Comparison of ENCODE assay signal across 8 cellular contexts in the genomic region with DNA sequence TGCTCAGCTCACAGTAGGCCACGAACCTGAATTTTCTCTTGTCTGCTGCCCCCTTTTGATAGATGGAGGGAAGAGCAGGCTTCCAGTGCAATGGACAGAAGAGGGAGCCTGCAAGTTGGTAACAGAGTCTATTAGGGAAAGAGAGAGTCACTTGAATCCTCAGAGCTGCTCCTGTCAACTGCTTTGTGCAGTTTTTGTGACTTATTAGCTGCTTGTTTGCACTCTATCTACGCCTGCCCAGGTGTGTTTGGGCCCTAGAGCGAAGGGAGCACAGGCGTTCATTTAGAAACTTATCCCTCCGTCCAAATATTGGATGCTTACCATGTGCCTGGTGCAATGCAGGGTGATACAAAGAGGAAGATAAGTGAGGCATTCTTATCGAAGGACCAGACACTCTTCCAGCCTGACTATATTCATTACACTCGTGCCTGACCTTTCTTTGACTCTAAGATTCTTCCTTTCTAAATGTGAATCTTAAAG. TPM values are rescaled to one million over a fixed set of nuclear protein-coding genes. Genes with fewer than 3 reads are reported as not detected.
DNase-seq lines count a peak whose midpoint lies in the region; ATAC-seq and TF ChIP-seq lines count a peak whose summit lies in the region.

No MANE protein-coding gene starts in this region.

- intact Hi-C loops in activated CD4-positive, alpha-beta T cell treated with anti-CD3 and anti-CD28 coated beads for 36 hours (cut with DNase I, micrococcal nuclease), result loop anchor here (1.0 to 2.0 kb wide), 3 partner anchors 33 to 140 kb away; no protein-coding TSS in a partner anchor

- H3K27me3 Mint-ChIP-seq in CD4-positive, CD25-positive, alpha-beta regulatory T cell, result peaks cover 10% of the 10 kb centered on the region
- H3K27me3 Mint-ChIP-seq in activated CD4-positive, alpha-beta T cell treated with anti-CD3 and anti-CD28 coated beads for 36 hours, result peaks cover 1% of the 10 kb centered on the region

- H3K4me3 ChIP-seq in CD4-positive, CD25-positive, alpha-beta regulatory T cell (ENCODE audit: low read depth, low read length), result no peak overlapping the region
- H3K4me3 ChIP-seq in lung, result no peak overlapping the region

- WGBS in lung, 2 donors, result 26% methylated on average over 7 of the region's 7 CpGs

- DNase-seq in CD4-positive, CD25-positive, alpha-beta regulatory T cell, result peak; percentile 21 to 78 (median 50)
- DNase-seq in NCI-H460 (ENCODE audit: extremely low read depth, low read depth) (peak; percentile 57), dedifferentiated amniotic fluid mesenchymal stem cell (ENCODE audit: extremely low spot score) (peak; percentile 93), lung (ENCODE audit: low spot score) (peak; percentile 63)
- DNase-seq in activated CD4-positive, alpha-beta T cell treated with anti-CD3 and anti-CD28 coated beads for 36 hours, result peak; percentile 70
- DNase-seq in stimulated activated CD8-positive, alpha-beta memory T cell treated with anti-CD3 and anti-CD28 coated beads, Interleukin-2, amount 100 ng/mL, for 48 hours (ENCODE audit: low read depth in 2 of 2), result peak; percentile 14 to 17

- H3K36me3 ChIP-seq in CD4-positive, CD25-positive, alpha-beta regulatory T cell (ENCODE audit: control insufficient read depth, insufficient read depth, low read length), result no peaks in the 10 kb centered on the region
- no peaks in the 10 kb centered on the region for H3K36me3 ChIP-seq in lung (ENCODE audit: control insufficient read depth in 2 of 2, insufficient read depth in 2 of 2, low read length in 2 of 2)

- TF ChIP-seq CTCF in lung (IDR thresholded peaks at IDR 0.05; ENCODE audit: control extremely low read depth, extremely low read depth), result peak; percentile 95

- no peak overlapping the region for H3K27ac ChIP-seq in CD4-positive, CD25-positive, alpha-beta regulatory T cell (ENCODE audit: insufficient read depth, low read length, poor library complexity, severe bottlenecking)
- no peak overlapping the region for H3K27ac ChIP-seq in lung (ENCODE audit: low read depth in 1 of 2, low read length in 1 of 2)

- CTCF ChIA-PET in activated CD4-positive, alpha-beta T cell treated with anti-CD3 and anti-CD28 coated beads for 36 hours (lab: Charles Lee), result interaction anchor here (0.6 to 8.9 kb wide), 50 partner anchors 9 to 1477 kb away, joined by 3 to 112 read pairs (median 5); a partner anchor contains a TSS

- H3K4me3 Mint-ChIP-seq in CD4-positive, CD25-positive, alpha-beta regulatory T cell, result no peak overlapping the region
- no peak overlapping the region for H3K4me3 Mint-ChIP-seq in activated CD4-positive, alpha-beta T cell treated with anti-CD3 and anti-CD28 coated beads for 36 hours

- POLR2A ChIA-PET in activated CD4-positive, alpha-beta T cell treated with anti-CD3 and anti-CD28 coated beads for 36 hours (lab: Charles Lee), result interaction anchor here (0.6 kb wide), 1 partner anchor 192 kb away, joined by 3 read pairs; no protein-coding TSS in a partner anchor

- peak; percentile 77 to 78 for ATAC-seq in CD4-positive, CD25-positive, alpha-beta regulatory T cell (ENCODE audit: low read depth in 2 of 2)
- peak; percentile 74 for ATAC-seq in GM19324 (IDR thresholded peaks at IDR 0.05; ENCODE audit: low FRiP score, unreplicated experiment)
- ATAC-seq in HG03280 (IDR thresholded peaks at IDR 0.05; ENCODE audit: unreplicated experiment), result peak; percentile 94
- peak; percentile 92 for ATAC-seq in activated CD4-positive, alpha-beta T cell treated with anti-CD3 and anti-CD28 coated beads for 36 hours
- peak; percentile 73 for ATAC-seq in lung (ENCODE audit: insufficient read depth, low FRiP score)

- H3K27ac Mint-ChIP-seq in CD4-positive, CD25-positive, alpha-beta regulatory T cell, result peak overlapping the region in 1 of 3 donors; percentile 58
- H3K27ac Mint-ChIP-seq in activated CD4-positive, alpha-beta T cell treated with anti-CD3 and anti-CD28 coated beads for 36 hours, result no peak overlapping the region

- H3K36me3 Mint-ChIP-seq in CD4-positive, CD25-positive, alpha-beta regulatory T cell, result no peaks in the 10 kb centered on the region
- H3K36me3 Mint-ChIP-seq in activated CD4-positive, alpha-beta T cell treated with anti-CD3 and anti-CD28 coated beads for 36 hours (ENCODE audit: low read depth), result no peaks in the 10 kb centered on the region

- H3K4me1 ChIP-seq in CD4-positive, CD25-positive, alpha-beta regulatory T cell (ENCODE audit: control insufficient read depth, insufficient read depth, low read length, poor library complexity, severe bottlenecking), result no peaks in the 10 kb centered on the region
- peaks cover 0 to 3% of the 10 kb centered on the region in 2 donors for H3K4me1 ChIP-seq in lung (ENCODE audit: control insufficient read depth in 2 of 2, insufficient read depth in 2 of 2, low read length in 2 of 2)

- no peaks in the 10 kb centered on the region for H3K9me3 Mint-ChIP-seq in CD4-positive, CD25-positive, alpha-beta regulatory T cell
- no peaks in the 10 kb centered on the region for H3K9me3 Mint-ChIP-seq in activated CD4-positive, alpha-beta T cell treated with anti-CD3 and anti-CD28 coated beads for 36 hours (ENCODE audit: low read depth)

- H3K27me3 ChIP-seq in CD4-positive, CD25-positive, alpha-beta regulatory T cell (ENCODE audit: control insufficient read depth, insufficient read depth, low read length), result no peaks in the 10 kb centered on the region
- no peaks in the 10 kb centered on the region for H3K27me3 ChIP-seq in lung (ENCODE audit: control insufficient read depth, insufficient read depth)

- H3K9me3 ChIP-seq in CD4-positive, CD25-positive, alpha-beta regulatory T cell (ENCODE audit: control insufficient read depth in 2 of 2, low read length in 2 of 2), result no peaks in the 10 kb centered on the region
- no peaks in the 10 kb centered on the region for H3K9me3 ChIP-seq in lung (ENCODE audit: control insufficient read depth in 2 of 2, insufficient read depth in 1 of 2, low read length in 1 of 2)

- peaks cover 0 to 4% (median 2%) of the 10 kb centered on the region in 4 donors for H3K4me1 Mint-ChIP-seq in CD4-positive, CD25-positive, alpha-beta regulatory T cell
- no peaks in the 10 kb centered on the region for H3K4me1 Mint-ChIP-seq in activated CD4-positive, alpha-beta T cell treated with anti-CD3 and anti-CD28 coated beads for 36 hours

RNA-seq across cellular contexts. Expression of a gene that starts 11.6 kb away (rescaled TPM):
- not detected for total RNA-seq in CD4-positive, CD25-positive, alpha-beta regulatory T cell
- under 1 TPM in 2 of 4 donors, not detected in 2; 0.10 to 0.14 TPM for polyA plus RNA-seq in CD4-positive, CD25-positive, alpha-beta regulatory T cell
- total RNA-seq in NCI-H460 (2014; rRNA removed; shearing (Covaris generic)), result 0.23 and 0.42 TPM in 2 replicates
- 0.10 and 0.72 TPM in 2 replicates for polyA plus RNA-seq in NCI-H460 (2014; cell fraction: nucleus; rRNA removed)
- under 1 TPM; 0.33 to 0.41 TPM for total RNA-seq in activated CD4-positive, alpha-beta T cell treated with anti-CD3 and anti-CD28 coated beads for 36 hours
- 1 to 10 TPM; 1.5 to 6.8 TPM for total RNA-seq in lung
- polyA plus RNA-seq in lung, result 1 to 10 TPM in 1 of 2 donors, under 1 TPM in 1; 0.48 to 1.2 TPM

Comparison
In these comparisons a context has a peak if more than half of its experiments do, and no peak if none do; other contexts are left out.
1. DNase-seq: peak in every context shown above with its lines; median percentile 93 in dedifferentiated amniotic fluid mesenchymal stem cell; 70 in activated CD4-positive, alpha-beta T cell treated with anti-CD3 and anti-CD28 coated beads for 36 hours; 63 in lung; 57 in NCI-H460; 50 in CD4-positive, CD25-positive, alpha-beta regulatory T cell; 16 in stimulated activated CD8-positive, alpha-beta memory T cell treated with anti-CD3 and anti-CD28 coated beads, Interleukin-2, amount 100 ng/mL, for 48 hours.